ENCODE assay signal across 8 cellular contexts in genomic region chr18:9333441-9334350, GRCh38. TPM values are rescaled to one million over a fixed set of nuclear protein-coding genes. Genes with fewer than 3 reads are reported as not detected.
A peak's percentile ranks its signal among the peaks of the same experiment; 100 is the strongest.
DNase-seq lines count a peak whose midpoint lies in the region; ATAC-seq and TF ChIP-seq lines count a peak whose summit lies in the region.

No MANE protein-coding gene starts in this region.

- peak overlapping the region; percentile 69 for H3K27ac ChIP-seq in ectodermal cell (ENCODE audit: insufficient read depth, low read depth, low read length, poor library complexity, severe bottlenecking)

- no peaks in the 10 kb centered on the region for H3K36me3 ChIP-seq in ectodermal cell (ENCODE audit: control insufficient read depth, insufficient read depth, low read length)
- no peaks in the 10 kb centered on the region for H3K36me3 ChIP-seq in mucosa of descending colon (ENCODE audit: low read depth)

- peaks cover 13% of the 10 kb centered on the region for H3K4me1 Mint-ChIP-seq in activated naive CD4-positive, alpha-beta T cell treated with anti-CD3 and anti-CD28 coated beads for 36 hours (ENCODE audit: low read depth)

- ATAC-seq in HG02884 (IDR thresholded peaks at IDR 0.05; ENCODE audit: unreplicated experiment) (peak; percentile 38), mucosa of descending colon (peak; percentile 44)

- CTCF ChIA-PET in activated naive CD4-positive, alpha-beta T cell treated with anti-CD3 and anti-CD28 coated beads for 36 hours (lab: Charles Lee) = interaction anchor here (0.6 to 2.0 kb wide), 8 partner anchors 23 to 340 kb away, joined by 3 to 7 read pairs (median 4); no protein-coding TSS in a partner anchor

- H3K9me3 Mint-ChIP-seq in activated naive CD4-positive, alpha-beta T cell treated with anti-CD3 and anti-CD28 coated beads for 36 hours = peaks cover 1% of the 10 kb centered on the region

- H3K27me3 ChIP-seq in ectodermal cell (ENCODE audit: control insufficient read depth, insufficient read depth, low read length, poor library complexity, severe bottlenecking) = peaks cover 7% of the 10 kb centered on the region

- 35 to 36% methylated on average over 52 of the region's 52 CpGs for WGBS in ectodermal cell, 2 experiments

- intact Hi-C loops in activated naive CD4-positive, alpha-beta T cell treated with anti-CD3 and anti-CD28 coated beads for 36 hours (cut with micrococcal nuclease) = loop anchor here (1.0 to 5.0 kb wide), 13 partner anchors 71 to 726 kb away; partner anchors contain the start of genes ANKRD12, MTCL1, NDUFV2 and RAB12
- intact Hi-C loops in mucosa of descending colon (cut with DNase I, micrococcal nuclease) = loop anchor here in 1 of 2 donors (10.0 kb wide), 2 partner anchors 59 to 259 kb away; no protein-coding TSS in a partner anchor

- no peak for DNase-seq in activated naive CD4-positive, alpha-beta T cell treated with anti-CD3 and anti-CD28 coated beads for 36 hours
- DNase-seq in activated naive CD4-positive, alpha-beta T cell treated with anti-CD3 and anti-CD28 coated beads, Interleukin-2, amount 50 U/mL, for 16 hours = no peak
- peak; percentile 82 for DNase-seq in SHP77 treated with DMSO at 0.1 percent for 48 hours (lab: John Stamatoyannopoulos, UW)
- DNase-seq in mucosa of descending colon = peak; percentile 40 to 60 (median 57)
- DNase-seq in ureter (ENCODE audit: low spot score) = peak; percentile 42
- no peak for DNase-seq in EL

- H3K9me3 ChIP-seq in ectodermal cell (ENCODE audit: control insufficient read depth, low read length) (no peaks in the 10 kb centered on the region), mucosa of descending colon (no peaks in the 10 kb centered on the region)

- H3K4me3 Mint-ChIP-seq in activated naive CD4-positive, alpha-beta T cell treated with anti-CD3 and anti-CD28 coated beads for 36 hours = peak overlapping the region; percentile 79

- H3K4me3 ChIP-seq in ectodermal cell (ENCODE audit: insufficient read depth, low read depth, low read length) (peak overlapping the region; percentile 58), mucosa of descending colon (no peak overlapping the region)

- no peak overlapping the region for H3K27ac Mint-ChIP-seq in activated naive CD4-positive, alpha-beta T cell treated with anti-CD3 and anti-CD28 coated beads for 36 hours

- no peaks in the 10 kb centered on the region for H3K36me3 Mint-ChIP-seq in activated naive CD4-positive, alpha-beta T cell treated with anti-CD3 and anti-CD28 coated beads for 36 hours (ENCODE audit: low read depth)

- H3K27me3 Mint-ChIP-seq in activated naive CD4-positive, alpha-beta T cell treated with anti-CD3 and anti-CD28 coated beads for 36 hours (ENCODE audit: low read depth) = peaks cover 2% of the 10 kb centered on the region

- no peaks in the 10 kb centered on the region for H3K4me1 ChIP-seq in ectodermal cell (ENCODE audit: control insufficient read depth, insufficient read depth, low read length)
- peaks cover 4% of the 10 kb centered on the region for H3K4me1 ChIP-seq in mucosa of descending colon (ENCODE audit: low read depth)

- no peak for TF ChIP-seq CTCF in mucosa of descending colon (IDR thresholded peaks at IDR 0.05)

RNA-seq across cellular contexts. Expression of gene TWSG1, which starts 0.9 kb away (rescaled TPM):
- total RNA-seq in activated naive CD4-positive, alpha-beta T cell treated with anti-CD3 and anti-CD28 coated beads for 36 hours = 1 to 10 TPM; 4.9 to 5.6 TPM
- 40.9 TPM for polyA plus RNA-seq in ectodermal cell (2013, experiment 1 of 4)
- 45.0 TPM for polyA plus RNA-seq in ectodermal cell (2013, experiment 2 of 4)
- polyA plus RNA-seq in ectodermal cell (2013, experiment 3 of 4) = 43.0 TPM
- polyA plus RNA-seq in ectodermal cell (2013, experiment 4 of 4) = 48.0 TPM
- total RNA-seq in mucosa of descending colon (10 to 100 TPM; 10.5 to 45.3 (median 17.8) TPM), ureter (44.6 TPM)

Comparison
In these comparisons a context has a peak if more than half of its experiments do, and no peak if none do; other contexts are left out.
1. DNase-seq: peak in SHP77 treated with DMSO at 0.1 percent for 48 hours (single experiment), mucosa of descending colon (3 of 3) and ureter (single experiment); none in activated naive CD4-positive, alpha-beta T cell treated with anti-CD3 and anti-CD28 coated beads for 36 hours (single experiment), activated naive CD4-positive, alpha-beta T cell treated with anti-CD3 and anti-CD28 coated beads, Interleukin-2, amount 50 U/mL, for 16 hours (single experiment) and EL (single experiment).